7 cellular contexts compared by ENCODE assay signal in genomic region chr10:32895200-32895968, GRCh38.
DNase-seq lines count a peak whose midpoint lies in the region; ATAC-seq, FAIRE-seq and TF ChIP-seq lines count a peak whose summit lies in the region.
"Not testable (repeated sequence)": the region's sequence is repeated elsewhere in the genome, so short reads cannot be mapped to it uniquely, and the experiment has no call there.

No MANE protein-coding gene starts in this region.

- not testable (repeated sequence) for TF ChIP-seq CTCF in A549 (IDR thresholded peaks at IDR 0.05); GM23338 (conservative IDR thresholded peaks at IDR 0.05; ENCODE audit: low read depth in 2 of 2); PC-3 (conservative IDR thresholded peaks at IDR 0.05; ENCODE audit: low read depth, low read length); WTC11 (IDR thresholded peaks at IDR 0.05); bronchial epithelial cell (IDR thresholded peaks at IDR 0.05; ENCODE audit: insufficient read depth, low read length, severe bottlenecking); fibroblast of lung (conservative IDR thresholded peaks at IDR 0.05 in 1 of 2, IDR thresholded peaks at IDR 0.05 in 1 of 2; ENCODE audit: low read depth in 1 of 2, low read length in 2 of 2)

- CTCF ChIA-PET in A549 (lab: Yijun Ruan, JAX); PC-3 (lab: Charles Lee); WTC11 (lab: Charles Lee): not testable (repeated sequence)

- H3F3A ChIP-seq in GM23338 (replicated peaks; ENCODE audit: low read depth); PC-3 (ENCODE audit: low read length, unreplicated experiment): not testable (repeated sequence)

- not testable (repeated sequence) for H3K27me3 Mint-ChIP-seq in GM23338 (ENCODE audit: insufficient read depth, low read depth, poor library complexity); WTC11 (ENCODE audit: low read depth); memory B cell

- not testable (repeated sequence) for BruUV-seq in PC-3 (replicated peaks; lab: Mats Ljungman, UMichigan)

- H4K20me1 ChIP-seq in GM23338 (replicated peaks; ENCODE audit: insufficient read depth); PC-3 (ENCODE audit: low read length); fibroblast of lung (ENCODE audit: control insufficient read depth, extremely low read depth, insufficient read depth, low read length): not testable (repeated sequence)

- H2AFZ ChIP-seq in GM23338; PC-3 (ENCODE audit: low read length); fibroblast of lung (ENCODE audit: low read length): not testable (repeated sequence)

- intact Hi-C loops in PC-3 (cut with micrococcal nuclease), result not testable (repeated sequence)

- H3K9ac ChIP-seq in PC-3 (ENCODE audit: low read length); fibroblast of lung (ENCODE audit: insufficient read depth, low read length): not testable (repeated sequence)

- H3K79me2 ChIP-seq in GM23338 (replicated peaks; ENCODE audit: insufficient read depth); PC-3 (ENCODE audit: low read length); fibroblast of lung (ENCODE audit: control insufficient read depth, insufficient read depth, low read length): not testable (repeated sequence)

- H3K4me3 Mint-ChIP-seq in GM23338, WTC11, memory B cell: not testable (repeated sequence)

- not testable (repeated sequence) for H3K9me3 Mint-ChIP-seq in GM23338, WTC11, memory B cell

- H3K27ac ChIP-seq in A549; GM23338 (ENCODE audit: low read depth); PC-3 (ENCODE audit: low read length); fibroblast of lung (ENCODE audit: insufficient read depth, low read length): not testable (repeated sequence)

- not testable (repeated sequence) for H3K4me2 ChIP-seq in A549; GM23338; PC-3 (ENCODE audit: low read length); fibroblast of lung (ENCODE audit: extremely low read depth, insufficient read depth, low read length)

- not testable (repeated sequence) for ATAC-seq in A549; GM23338; PC-3; WTC11; memory B cell (ENCODE audit: low read depth)

- not testable (repeated sequence) for H3K9me2 ChIP-seq in GM23338 (ENCODE audit: insufficient read depth); PC-3 (replicated peaks; ENCODE audit: low read length)

- WGBS in A549 (ENCODE audit: missing lambda C conversion rate), result 88% methylated on average over 7 of the region's 7 CpGs

- H3K4me1 ChIP-seq in A549; GM23338 (ENCODE audit: insufficient read depth); PC-3 (ENCODE audit: insufficient read depth, low read length); fibroblast of lung (ENCODE audit: control insufficient read depth, extremely low read depth, insufficient read depth, low read length): not testable (repeated sequence)

- TF ChIP-seq RAD21 in A549 (conservative IDR thresholded peaks at IDR 0.05 in 1 of 2, IDR thresholded peaks at IDR 0.05 in 1 of 2), result not testable (repeated sequence)

- not testable (repeated sequence) for TF ChIP-seq POLR2A in A549 (IDR thresholded peaks at IDR 0.05; ENCODE audit: low read length)

- H3K27ac Mint-ChIP-seq in GM23338, result peak overlapping the region; percentile 7; the same call in 1 of the 2 replicates
- H3K27ac Mint-ChIP-seq in WTC11, result 0 out of 2 replicates have a peak overlapping the region, but pooled peaks have one; percentile 83
- peak overlapping the region; percentile 6 for H3K27ac Mint-ChIP-seq in memory B cell

- DNase-seq in A549 (ENCODE audit: low read depth in 1 of 2, low spot score in 1 of 2); GM23338 (ENCODE audit: low spot score); WTC11 (ENCODE audit: low spot score); memory B cell (ENCODE audit: low spot score in 2 of 2): not testable (repeated sequence)
- DNase-seq in PC-3 (peak; percentile 37), bronchial epithelial cell (ENCODE audit: low read depth) (peak; percentile 33), fibroblast of lung (ENCODE audit: low read depth in 2 of 2) (peak; percentile 55 to 74)

- POLR2A ChIA-PET in A549 (lab: Yijun Ruan, JAX); PC-3 (lab: Charles Lee; ENCODE audit: unreplicated experiment); WTC11 (lab: Charles Lee): not testable (repeated sequence)

- FAIRE-seq in A549 (lab: Jason Lieb, UNC); bronchial epithelial cell (lab: Jason Lieb, UNC): not testable (repeated sequence)

- H3K36me3 Mint-ChIP-seq in GM23338 (ENCODE audit: low read depth) (peaks cover 22% of the 10 kb centered on the region), WTC11 (peaks cover 26% of the 10 kb centered on the region), memory B cell (peaks cover 19% of the 10 kb centered on the region)

- not testable (repeated sequence) for H3K27me3 ChIP-seq in GM23338 (ENCODE audit: insufficient read depth); PC-3 (ENCODE audit: low read length); bronchial epithelial cell (ENCODE audit: control insufficient read depth, insufficient read depth, low read length); fibroblast of lung (ENCODE audit: control insufficient read depth, insufficient read depth, low read length)

- not testable (repeated sequence) for H3K4me3 ChIP-seq in A549; GM23338; PC-3 (ENCODE audit: low read length); bronchial epithelial cell (ENCODE audit: low read depth, low read length); fibroblast of lung (replicated peaks in 1 of 4; ENCODE audit: control extremely low read depth in 1 of 4, insufficient read depth in 1 of 4, low read depth in 3 of 4, low read length in 4 of 4)

- not testable (repeated sequence) for TF ChIP-seq EP300 in A549 (IDR thresholded peaks at IDR 0.05)

- not testable (repeated sequence) for H3K9me3 ChIP-seq in A549; PC-3 (ENCODE audit: low read length); fibroblast of lung (ENCODE audit: control insufficient read depth, insufficient read depth, low read depth, low read length)

- peaks cover 13% of the 10 kb centered on the region; the same call in 1 of the 2 replicates for H3K36me3 ChIP-seq in GM23338 (ENCODE audit: insufficient read depth)
- peaks cover 47% of the 10 kb centered on the region for H3K36me3 ChIP-seq in PC-3 (ENCODE audit: low read depth, low read length)
- H3K36me3 ChIP-seq in bronchial epithelial cell (ENCODE audit: control insufficient read depth, insufficient read depth, low read length); fibroblast of lung (ENCODE audit: control insufficient read depth, insufficient read depth, low read length): not testable (repeated sequence)

- peaks cover 20% of the 10 kb centered on the region for H3K4me1 Mint-ChIP-seq in GM23338
- peaks cover 18% of the 10 kb centered on the region for H3K4me1 Mint-ChIP-seq in WTC11
- not testable (repeated sequence) for H3K4me1 Mint-ChIP-seq in memory B cell

TF ChIP-seq in A549, 52 proteins besides CTCF, POLR2A, EP300 and RAD21:
- TF ChIP-seq TP53 (CRISPR knock-in tag; IDR thresholded peaks at IDR 0.05) (peak; percentile 47; the same call in 1 of the 2 replicates), FOSB (CRISPR knock-in tag; IDR thresholded peaks at IDR 0.05) (0 out of 2 replicates have a peak, but pooled peaks have one; percentile 71), HOXA7 (CRISPR knock-in tag; IDR thresholded peaks at IDR 0.05) (peak; percentile 90), RARB (CRISPR knock-in tag; IDR thresholded peaks at IDR 0.05) (peak; percentile 52; the same call in 1 of the 2 replicates), POLR2AphosphoS2 (conservative IDR thresholded peaks at IDR 0.05; ENCODE audit: low read length) (peak; percentile 87; the same call in 1 of the 2 replicates)

Comparison
In these comparisons a context has a peak if more than half of its experiments do, and no peak if none do; other contexts are left out.
1. H3K27ac Mint-ChIP-seq: peak in every context shown above with its lines; median percentile 83 in WTC11; 7 in GM23338; 6 in memory B cell.